ENCODE assay signal across 14 cellular contexts in the genomic region with DNA sequence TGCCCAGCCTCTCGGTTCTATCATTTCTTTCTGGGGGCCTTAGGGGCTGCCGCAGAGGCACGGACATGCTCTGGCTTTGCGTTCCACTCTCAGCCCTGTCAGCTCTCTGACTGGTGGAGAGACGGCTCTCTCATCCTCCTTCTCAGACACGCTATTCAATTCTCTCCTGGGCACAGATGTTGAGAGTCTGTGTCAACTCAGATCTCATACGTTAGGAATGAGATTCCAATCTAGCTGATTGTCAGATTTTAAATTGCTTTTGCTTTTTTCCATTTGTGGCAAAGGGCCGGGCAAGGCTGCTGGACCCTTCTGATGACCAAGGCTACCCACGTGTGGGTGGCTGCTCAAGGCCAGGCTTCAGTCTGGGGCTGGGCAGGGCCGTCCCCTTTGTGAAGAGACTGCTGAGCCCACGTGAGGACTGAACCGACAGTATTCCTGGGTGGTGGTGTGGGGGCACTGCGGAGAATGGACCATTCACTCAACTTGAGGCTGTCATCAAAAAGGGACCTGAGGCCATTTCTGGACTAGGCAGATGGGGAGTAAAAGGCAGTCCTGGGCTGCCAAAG.
"Had no signal": no experiment of that assay in that cellular context is flagged by ENCODE, and none has a peak within 500 bp of the region (broad histone marks: within the 10 kb centered on the region; RNA-seq: fewer than 3 reads in every experiment).

No MANE protein-coding gene starts in this region.

- H3K27me3 Mint-ChIP-seq: central memory CD8-positive, alpha-beta T cell; stimulated activated naive B cell treated with anti-CD40 and anti-IgM and Interleukin-4, amounts not matched to agents 10 μg/mL and 1 μg/mL and 100 μg/mL, for 72 hours; type B pancreatic cell had no signal

- H3K27me3 ChIP-seq: adrenal gland, body of pancreas, esophagus muscularis mucosa, gastrocnemius medialis, SJCRH30 had no signal

- H3K27ac ChIP-seq: adrenal gland, body of pancreas, esophagus muscularis mucosa, gastrocnemius medialis, psoas muscle, SJCRH30 had no signal

- H3K4me1 ChIP-seq: gastrocnemius medialis, psoas muscle, SJCRH30 had no signal

- H3K4me3 ChIP-seq: adrenal gland, body of pancreas, esophagus muscularis mucosa, gastrocnemius medialis, psoas muscle, SJCRH30 had no signal

- H3K27ac Mint-ChIP-seq: activated naive CD4-positive, alpha-beta T cell treated with anti-CD3 and anti-CD28 coated beads for 36 hours; stimulated activated naive B cell treated with anti-CD40 and anti-IgM and Interleukin-4, amounts not matched to agents 10 μg/mL and 1 μg/mL and 100 μg/mL, for 72 hours; T-helper 2 cell treated with Interferon-gamma antibody and Interleukin-4, amounts not matched to agents 5 μg/mL and 100 μg/mL, for 36 hours; type B pancreatic cell had no signal

- DNase-seq: activated CD4-positive, alpha-beta T cell treated with anti-CD3 and anti-CD28 coated beads, Interleukin-2, amount 50 U/mL, for 48 hours; activated CD4-positive, CD25-positive, alpha-beta regulatory T cell treated with anti-CD3 and anti-CD28 coated beads, Interleukin-2, amount 50 U/mL, for 72 hours; activated naive CD4-positive, alpha-beta T cell treated with anti-CD3 and anti-CD28 coated beads for 36 hours; body of pancreas; gastrocnemius medialis; psoas muscle; SJCRH30; stimulated activated CD4-positive, alpha-beta T cell treated with anti-CD3 and anti-CD28 coated beads, Interleukin-2, amount 100 ng/mL, for 24 hours; stimulated activated naive B cell treated with anti-CD40 and anti-IgM and Interleukin-4, amounts not matched to agents 10 μg/mL and 1 μg/mL and 100 μg/mL, for 72 hours had no signal

- ATAC-seq: body of pancreas; gastrocnemius medialis; psoas muscle; stimulated activated naive B cell treated with anti-CD40 and anti-IgM and Interleukin-4, amounts not matched to agents 10 μg/mL and 1 μg/mL and 100 μg/mL, for 72 hours had no signal

- H3K9me3 ChIP-seq: adrenal gland, body of pancreas, esophagus muscularis mucosa, gastrocnemius medialis, psoas muscle, SJCRH30 had no signal

- H3K4me3 Mint-ChIP-seq: activated naive CD4-positive, alpha-beta T cell treated with anti-CD3 and anti-CD28 coated beads for 36 hours; central memory CD8-positive, alpha-beta T cell; stimulated activated naive B cell treated with anti-CD40 and anti-IgM and Interleukin-4, amounts not matched to agents 10 μg/mL and 1 μg/mL and 100 μg/mL, for 72 hours; T-helper 2 cell treated with Interferon-gamma antibody and Interleukin-4, amounts not matched to agents 5 μg/mL and 100 μg/mL, for 36 hours; type B pancreatic cell had no signal

- H3K9me3 Mint-ChIP-seq: activated naive CD4-positive, alpha-beta T cell treated with anti-CD3 and anti-CD28 coated beads for 36 hours; central memory CD8-positive, alpha-beta T cell; stimulated activated naive B cell treated with anti-CD40 and anti-IgM and Interleukin-4, amounts not matched to agents 10 μg/mL and 1 μg/mL and 100 μg/mL, for 72 hours; T-helper 2 cell treated with Interferon-gamma antibody and Interleukin-4, amounts not matched to agents 5 μg/mL and 100 μg/mL, for 36 hours; type B pancreatic cell had no signal

- H3K4me1 Mint-ChIP-seq: central memory CD8-positive, alpha-beta T cell; stimulated activated naive B cell treated with anti-CD40 and anti-IgM and Interleukin-4, amounts not matched to agents 10 μg/mL and 1 μg/mL and 100 μg/mL, for 72 hours had no signal
